ENCODE assay signal across 19 cellular contexts in the genomic region with DNA sequence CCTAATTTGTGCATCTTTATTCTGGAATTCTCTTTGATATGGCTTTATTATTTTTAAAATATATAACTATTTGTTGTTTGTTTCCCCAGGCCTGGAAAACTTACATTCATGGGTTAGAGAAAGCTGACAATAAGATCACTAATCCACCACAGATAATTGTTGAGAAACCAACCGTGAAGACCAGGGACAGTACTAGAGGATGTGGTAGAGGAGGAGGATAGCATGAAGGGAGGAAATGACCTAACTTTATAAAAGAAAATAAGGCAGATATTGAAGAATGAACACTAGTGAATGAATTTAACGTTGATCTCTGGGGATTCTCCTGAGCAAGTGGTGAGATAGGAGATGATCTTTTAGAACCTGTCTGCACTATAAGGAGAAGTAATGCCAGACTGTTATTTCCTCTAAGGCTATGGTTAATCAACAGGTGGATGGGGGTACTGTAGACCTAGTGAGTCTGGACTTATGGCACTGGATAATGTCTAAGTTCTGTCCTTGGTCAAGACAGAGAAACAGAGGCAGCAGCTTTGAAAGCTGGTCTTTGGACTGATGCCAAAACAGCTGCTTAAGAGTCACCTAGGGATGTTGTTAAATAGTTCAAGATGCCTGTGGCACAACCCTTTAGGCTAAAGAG. TPM values are rescaled to one million over a fixed set of nuclear protein-coding genes. Genes with fewer than 3 reads are reported as not detected.
A peak's percentile ranks its signal among the peaks of the same experiment; 100 is the strongest.
DNase-seq lines count a peak whose midpoint lies in the region; ATAC-seq, FAIRE-seq and TF ChIP-seq lines count a peak whose summit lies in the region.
"Had no signal": no experiment of that assay in that cellular context is flagged by ENCODE, and none has a peak within 500 bp of the region (broad histone marks: within the 10 kb centered on the region; RNA-seq: fewer than 3 reads in every experiment).

No MANE protein-coding gene starts in this region.

- H4K20me1 ChIP-seq in GM12878 (ENCODE audit: control insufficient read depth, insufficient read depth) = no peaks in the 10 kb centered on the region

- POLR2A ChIA-PET in GM12878 (lab: Charles Lee) = no interaction called here

- SMC1A ChIA-PET in GM12878 (lab: Charles Lee; ENCODE audit: uncharacterized antibody, unreplicated experiment) = interaction anchor here (1.0 to 3.8 kb wide), 3 partner anchors 53 to 442 kb away, joined by 3 to 13 read pairs (median 4); a partner anchor contains a TSS

- intact Hi-C loops in GM12878 (cut with micrococcal nuclease; ENCODE audit: unreplicated experiment) (no loop called here), gastrocnemius medialis (cut with DNase I; ENCODE audit: low total_unique reads) (no loop called here), posterior cingulate gyrus (cut with DNase I) (no loop called here), left colon (cut with DNase I, micrococcal nuclease) (no loop called here)

- WGBS in GM12878 (ENCODE audit: insufficient coverage, insufficient replicate concordance, low lambda C conversion rate, missing lambda C conversion rate) = 26% methylated on average over 2 of the region's 2 CpGs

- no peak overlapping the region; the same call in 1 of the 2 replicates for H2AFZ ChIP-seq in GM12878 (ENCODE audit: control insufficient read depth, low read depth, low read length)

- no peak overlapping the region for H3K9ac ChIP-seq in GM12878 (ENCODE audit: control insufficient read depth, insufficient read depth, low read length)
- H3K9ac ChIP-seq: KMS-11, SK-N-SH had no signal

- CTCF ChIA-PET in GM12878 (lab: Yijun Ruan, JAX) = no interaction called here

- H3K27me3 ChIP-seq in GM12878 (replicated peaks in 1 of 2; ENCODE audit: control insufficient read depth in 2 of 2, insufficient read depth in 2 of 2, low read length in 1 of 2) (no peaks in the 10 kb centered on the region), gastrocnemius medialis (no peaks in the 10 kb centered on the region)
- H3K27me3 ChIP-seq: dorsolateral prefrontal cortex, ovary, testis had no signal

- RAD21 ChIA-PET in GM12878 (lab: Charles Lee; ENCODE audit: unreplicated experiment) = no interaction called here

- no peak overlapping the region for H3K4me2 ChIP-seq in GM12878 (ENCODE audit: control insufficient read depth, insufficient read depth)
- H3K4me2 ChIP-seq: SK-N-SH had no signal

- ATAC-seq in GM18499 (IDR thresholded peaks at IDR 0.05; ENCODE audit: insufficient read depth, unreplicated experiment) (peak; percentile 45), GM21423 (IDR thresholded peaks at IDR 0.05; ENCODE audit: unreplicated experiment) (peak; percentile 45), HG03378 (IDR thresholded peaks at IDR 0.05; ENCODE audit: unreplicated experiment) (peak; percentile 63), GM12878 (peak; percentile 67), gastrocnemius medialis (no peak), left colon (no peak)

- TF ChIP-seq RAD21 in GM12878 (IDR thresholded peaks at IDR 0.05; ENCODE audit: insufficient read depth, low read depth, low read length) = no peak

- BruUV-seq in GM12878 (replicated peaks; lab: Mats Ljungman, UMichigan) = no TSS peak

- H3K36me3 ChIP-seq in GM12878 (ENCODE audit: control insufficient read depth in 2 of 2, insufficient read depth in 2 of 2, low read length in 1 of 2) (no peaks in the 10 kb centered on the region), gastrocnemius medialis (no peaks in the 10 kb centered on the region)
- H3K36me3 ChIP-seq: ovary had no signal

- peaks cover 13% of the 10 kb centered on the region for H3K4me1 ChIP-seq in GM12878 (ENCODE audit: control insufficient read depth, insufficient read depth, low read length)
- H3K4me1 ChIP-seq in gastrocnemius medialis = no peaks in the 10 kb centered on the region
- H3K4me1 ChIP-seq: testis had no signal

- in situ Hi-C loops in GM12878 (cut with MboI) (no loop called here), gastrocnemius medialis (cut with MboI; ENCODE audit: low sequenced_read_pairs in 4 of 4) (no loop called here)

- TF ChIP-seq CTCF in GM12878 (IDR thresholded peaks at IDR 0.05 in 2 of 3, conservative IDR thresholded peaks at IDR 0.05 in 1 of 3; ENCODE audit: control insufficient read depth in 2 of 3, extremely low read depth in 1 of 3, insufficient read depth in 1 of 3, low read depth in 3 of 3, low read length in 3 of 3) (no peak), gastrocnemius medialis (IDR thresholded peaks at IDR 0.05 in 4 of 5, conservative IDR thresholded peaks at IDR 0.05 in 1 of 5) (no peak)

- no peaks in the 10 kb centered on the region for H3K79me2 ChIP-seq in GM12878 (ENCODE audit: control insufficient read depth, insufficient read depth, low read length)

- no peak for TF ChIP-seq EP300 in GM12878 (IDR thresholded peaks at IDR 0.05; ENCODE audit: borderline replicate concordance in 1 of 2, control insufficient read depth in 1 of 2, low read depth in 2 of 2, low read length in 2 of 2)

- no peak for FAIRE-seq in GM12878 (lab: Jason Lieb, UNC)

- no peak overlapping the region for H3K27ac ChIP-seq in GM12878 (ENCODE audit: control insufficient read depth, insufficient read depth)
- no peak overlapping the region for H3K27ac ChIP-seq in gastrocnemius medialis
- H3K27ac ChIP-seq: dorsolateral prefrontal cortex, KMS-11, ovary, testis had no signal

- TF ChIP-seq POLR2A in GM12878 (IDR thresholded peaks at IDR 0.05; ENCODE audit: low read depth, low read length) (no peak), gastrocnemius medialis (IDR thresholded peaks at IDR 0.05) (no peak)

- H3K4me3 ChIP-seq in GM12878 (no peak overlapping the region), gastrocnemius medialis (no peak overlapping the region)
- H3K4me3 ChIP-seq: dorsolateral prefrontal cortex, ovary, testis had no signal

- no peaks in the 10 kb centered on the region for H3K9me3 ChIP-seq in GM12878 (replicated peaks; ENCODE audit: control insufficient read depth, insufficient read depth, low read length)
- no peaks in the 10 kb centered on the region for H3K9me3 ChIP-seq in gastrocnemius medialis
- H3K9me3 ChIP-seq: ovary, SK-N-SH, testis had no signal

- DNase-seq in GM12878 (ENCODE audit: low read depth, low spot score) (no peak), gastrocnemius medialis (no peak), posterior cingulate gyrus (no peak), left colon (no peak)
- DNase-seq: activated CD4-positive, alpha-beta T cell treated with anti-CD3 and anti-CD28 coated beads, Interleukin-2, amount 50 U/mL, for 1 hour; C1 segment of cervical spinal cord; DMS153; dorsolateral prefrontal cortex; H7; NCI-H1930; NCI-H526; ovary; SK-N-SH; stimulated activated CD4-positive, alpha-beta T cell treated with anti-CD3 and anti-CD28 coated beads, Interleukin-2, amount 100 ng/mL, for 48 hours; testis had no signal

TF ChIP-seq in GM12878, 131 proteins besides CTCF, POLR2A, EP300 and RAD21:
- TF ChIP-seq RUNX3 (IDR thresholded peaks at IDR 0.05; ENCODE audit: low read length) (peak; percentile 41; the same call in 1 of the 2 replicates), FOXK2 (IDR thresholded peaks at IDR 0.05) (no peak)
TF ChIP-seq in GM12878: peak in this region for 1.

RNA-seq across cellular contexts. Expression of a gene that starts 52.4 kb away (rescaled TPM):
- total RNA-seq in GM12878 (2013; cell fraction: nucleolus; rRNA removed) = 278 and 296 TPM in 2 replicates
- total RNA-seq in GM12878 (2014; rRNA removed) (25.4 and 31.3 TPM in 2 replicates), GM12878 (2014; rRNA removed; fragmentation: Illumina TruSeq; extraction: Trizol) (33.4 and 34.4 TPM in 2 replicates), GM12878 (2021) (32.9 and 34.5 TPM in 2 replicates), gastrocnemius medialis (1 to 10 TPM in 3 of 4 donors, under 1 TPM in 1; 0.85 to 2.9 (median 1.8) TPM), left colon (10 to 100 TPM; 14.3 to 16.3 TPM)
- 20.6 TPM for polyA plus RNA-seq in GM12878 (2011; ENCODE audit: low read depth)
- polyA plus RNA-seq in GM12878 (2011; rRNA removed) (117 and 138 TPM in 2 replicates), GM12878 (2014; fragmentation: Illumina TruSeq; extraction: Trizol) (59.7 and 76.3 TPM in 2 replicates), GM12878 (2014; fragmentation: Nextera tagmentation; extraction: Ambion mirVana) (10 to 100 TPM; 20.6 to 21.0 TPM), GM12878 (2014; rRNA removed) (30.9 and 32.6 TPM in 2 replicates), GM12878 (2016; fragmentation: Nextera tagmentation; extraction: Ambion mirVana) (10 to 100 TPM; 29.0 to 41.5 TPM)
- 55.0 and 62.5 TPM in 2 replicates for polyA plus RNA-seq in GM12878 (2011; cell fraction: cytosol; rRNA removed)
- 88.3 and 109 TPM in 2 replicates for polyA plus RNA-seq in GM12878 (2011; cell fraction: nucleus; rRNA removed)
- 27.9 and 35.5 TPM in 2 replicates for polyA plus RNA-seq in GM12878 (2012)
- 49.8 and 55.4 TPM in 2 replicates for polyA minus RNA-seq in GM12878 (2011; rRNA and poly(A)+ RNA removed)
- 16.6 and 19.8 TPM in 2 replicates for polyA minus RNA-seq in GM12878 (2011; cell fraction: cytosol; rRNA and poly(A)+ RNA removed)
- polyA minus RNA-seq in GM12878 (2011; cell fraction: nucleus; rRNA and poly(A)+ RNA removed) = 131 and 133 TPM in 2 replicates

Comparison
In these comparisons a context has a peak if more than half of its experiments do, and no peak if none do; other contexts are left out.
1. ATAC-seq: peak in GM18499 (single experiment), GM21423 (single experiment), HG03378 (single experiment) and GM12878 (single experiment); none in gastrocnemius medialis (0 of 2) and left colon (single experiment).